ENCODE assay signal across 9 cellular contexts in the genomic region with DNA sequence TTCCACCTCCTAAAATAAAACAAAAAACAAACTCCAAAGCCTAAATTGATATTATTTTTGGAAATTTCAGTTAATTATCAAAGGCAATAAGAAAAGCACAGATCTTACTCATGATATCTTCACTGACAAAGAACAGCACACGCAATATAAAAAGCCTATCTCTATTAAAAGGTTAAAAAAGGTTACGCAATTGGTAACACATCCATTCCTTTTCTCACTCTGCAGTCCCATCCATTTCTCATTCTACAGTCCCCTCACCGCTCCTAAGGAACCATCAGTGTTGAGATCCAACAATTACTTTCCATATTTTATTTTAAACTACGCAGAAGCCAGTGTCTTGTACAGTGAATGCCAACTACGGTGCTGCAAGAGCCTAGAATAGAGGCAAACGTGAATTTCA. TPM values are rescaled to one million over a fixed set of nuclear protein-coding genes. Genes with fewer than 3 reads are reported as not detected.
DNase-seq lines count a peak whose midpoint lies in the region; ATAC-seq, FAIRE-seq and TF ChIP-seq lines count a peak whose summit lies in the region.
"Had no signal": no experiment of that assay in that cellular context is flagged by ENCODE, and none has a peak within 500 bp of the region (broad histone marks: within the 10 kb centered on the region; RNA-seq: fewer than 3 reads in every experiment).

No MANE protein-coding gene starts in this region.

- peaks cover 13% of the 10 kb centered on the region; the same call in 2 of the 3 replicates for H3K4me1 ChIP-seq in A549
- peaks cover 6 to 16% of the 10 kb centered on the region in 2 donors for H3K4me1 ChIP-seq in mucosa of rectum (ENCODE audit: control insufficient read depth in 2 of 2, insufficient read depth in 2 of 2, low read length in 2 of 2)

- CTCF ChIA-PET in A549 (lab: Yijun Ruan, JAX) = interaction anchor here (6.7 to 33.9 kb wide), 2 partner anchors 17 to 493 kb away, joined by 64 to 742 read pairs; no protein-coding TSS in a partner anchor

- TF ChIP-seq RAD21 in A549 (conservative IDR thresholded peaks at IDR 0.05 in 1 of 2, IDR thresholded peaks at IDR 0.05 in 1 of 2) = no peak

- no peak for TF ChIP-seq EP300 in A549 (IDR thresholded peaks at IDR 0.05)

- no peak overlapping the region for H3K9ac ChIP-seq in mucosa of rectum (ENCODE audit: low read depth in 1 of 2, low read length in 2 of 2)

- H3K27ac ChIP-seq in A549 (peak overlapping the region; percentile 93 to 100; a peak in 4 of 6 replicates), HL-60 (replicated peaks) (no peak overlapping the region; the same call in 1 of the 2 replicates), brain microvascular endothelial cell (no peak overlapping the region), mucosa of rectum (ENCODE audit: low read depth in 2 of 2, low read length in 2 of 2) (no peak overlapping the region)

- no peak for TF ChIP-seq POLR2A in A549 (IDR thresholded peaks at IDR 0.05; ENCODE audit: low read length)

- peak overlapping the region; percentile 91 for H3K4me2 ChIP-seq in A549

- H3K9me3 ChIP-seq in A549 (no peaks in the 10 kb centered on the region), mucosa of rectum (ENCODE audit: control insufficient read depth in 2 of 2, low read length in 2 of 2) (no peaks in the 10 kb centered on the region)

- ATAC-seq in A549 = no peak

- WGBS in A549 (ENCODE audit: missing lambda C conversion rate) = 63% methylated on average over 6 of the region's 6 CpGs

- POLR2A ChIA-PET in A549 (lab: Yijun Ruan, JAX) = no interaction called here

- in situ Hi-C loops in brain microvascular endothelial cell (cut with HindIII; ENCODE audit: low pct_ligation_motif_present, low sequenced_read_pairs) = no loop called here
- in situ Hi-C loops in GM13976 (cut with MboI; ENCODE audit: low sequenced_read_pairs, unreplicated experiment) = loop anchor here (25.0 kb wide), 1 partner anchor 655 kb away; no protein-coding TSS in a partner anchor

- no peak for TF ChIP-seq CTCF in A549 (IDR thresholded peaks at IDR 0.05)
- TF ChIP-seq CTCF in HL-60 (IDR thresholded peaks at IDR 0.05; ENCODE audit: insufficient read depth, low read length) = no peak
- TF ChIP-seq CTCF in brain microvascular endothelial cell (IDR thresholded peaks at IDR 0.05; ENCODE audit: low read depth, low read length, missing control alignments) = no peak
- TF ChIP-seq CTCF in GM13976 (IDR thresholded peaks at IDR 0.05; ENCODE audit: borderline replicate concordance, control extremely low read depth, extremely low read depth, insufficient read depth, missing control alignments) = no peak

- FAIRE-seq in A549 (lab: Jason Lieb, UNC) = no peak
- FAIRE-seq: G401.6 had no signal

- DNase-seq in A549 (ENCODE audit: low read depth in 1 of 2, low spot score in 1 of 2) (no peak), HL-60 (ENCODE audit: low read depth in 1 of 2, low spot score in 1 of 2) (no peak), brain microvascular endothelial cell (no peak), ecto neural progenitor cell (ENCODE audit: low spot score) (no peak), GM13976 (ENCODE audit: low spot score) (no peak), islet precursor cell (no peak), HCEC 1CT (no peak)

- H3K36me3 ChIP-seq in brain microvascular endothelial cell (replicated peaks) (peaks cover 24% of the 10 kb centered on the region), mucosa of rectum (ENCODE audit: control insufficient read depth in 2 of 2, insufficient read depth in 2 of 2, low read length in 2 of 2) (peaks cover 11 to 15% of the 10 kb centered on the region in 2 donors)

- H3K4me3 ChIP-seq in A549 (peak overlapping the region; percentile 79), HL-60 (replicated peaks; ENCODE audit: insufficient read depth, low read length) (peak overlapping the region; percentile 94), brain microvascular endothelial cell (ENCODE audit: low read depth, low read length) (peak overlapping the region; percentile 97), mucosa of rectum (ENCODE audit: low read length in 2 of 2) (peak overlapping the region; percentile 28 to 87)

- no peaks in the 10 kb centered on the region for H3K27me3 ChIP-seq in HL-60 (ENCODE audit: insufficient read depth, poor library complexity, severe bottlenecking)
- H3K27me3 ChIP-seq in brain microvascular endothelial cell (replicated peaks) = no peaks in the 10 kb centered on the region
- H3K27me3 ChIP-seq in mucosa of rectum (ENCODE audit: control insufficient read depth in 2 of 2, insufficient read depth in 2 of 2, low read length in 2 of 2) = no peaks in the 10 kb centered on the region

TF ChIP-seq in A549, 52 proteins besides CTCF, POLR2A, EP300 and RAD21:
- TF ChIP-seq CEBPB (IDR thresholded peaks at IDR 0.05) (peak; percentile 75 to 76; a peak in 3 of 4 replicates), JUN (IDR thresholded peaks at IDR 0.05) (no peak)

RNA-seq across cellular contexts. Expression of gene SEC61G, which starts 1.3 kb away (rescaled TPM):
- polyA plus RNA-seq in A549 (2011; rRNA removed) (290 and 356 TPM in 2 replicates), A549 (2017; fragmentation: RNase III; extraction: RNeasy Plus Mini Kit Qiagen cat#74134 plus additional on column Dnase treatment) (394 to 427 TPM (median 421 TPM) in 3 replicates)
- 127 and 162 TPM in 2 replicates for polyA plus RNA-seq in A549 (2012; cell fraction: cytosol; rRNA removed)
- polyA plus RNA-seq in A549 (2012; cell fraction: nucleus; rRNA removed) = 34.5 and 120 TPM in 2 replicates
- polyA minus RNA-seq in A549 (2011; rRNA and poly(A)+ RNA removed) = 79.3 and 85.4 TPM in 2 replicates

Comparison
In these comparisons a context has a peak if more than half of its experiments do, and no peak if none do; other contexts are left out.
1. H3K27ac ChIP-seq: peak in A549 (2 of 2); none in HL-60 (single experiment), brain microvascular endothelial cell (single experiment) and mucosa of rectum (0 of 2).
2. Peak in every context shown above with its lines, with median percentiles within 50 percentile points of each other: H3K4me3 ChIP-seq.